In genomic region chr2:11321847-11322246, GRCh38 we compare ENCODE assay signal across 8 cellular contexts.
"Had no signal": no experiment of that assay in that cellular context is flagged by ENCODE, and none has a peak within 500 bp of the region (broad histone marks: within the 10 kb centered on the region; RNA-seq: fewer than 3 reads in every experiment).

No MANE protein-coding gene starts in this region.

- H3K4me3 ChIP-seq: K562 had no signal

- H3K9me3 Mint-ChIP-seq: IgD-negative memory B cell had no signal

- H3K27ac Mint-ChIP-seq: IgD-negative memory B cell had no signal

- H3K4me2 ChIP-seq: KMS-11 had no signal

- DNase-seq: IMR-90, KBM-7, KG1 had no signal

- H3K27ac ChIP-seq: HL-60, KMS-11 had no signal

- H3K9ac ChIP-seq: KMS-11 had no signal

- H3K36me3 Mint-ChIP-seq: IgD-negative memory B cell had no signal

- H3K4me3 Mint-ChIP-seq: IgD-negative memory B cell had no signal

- H3K27me3 Mint-ChIP-seq: IgD-negative memory B cell had no signal

- FAIRE-seq: HTR-8/SVneo, K562 had no signal
